1 cellular context compared by ENCODE assay signal in the genomic region with DNA sequence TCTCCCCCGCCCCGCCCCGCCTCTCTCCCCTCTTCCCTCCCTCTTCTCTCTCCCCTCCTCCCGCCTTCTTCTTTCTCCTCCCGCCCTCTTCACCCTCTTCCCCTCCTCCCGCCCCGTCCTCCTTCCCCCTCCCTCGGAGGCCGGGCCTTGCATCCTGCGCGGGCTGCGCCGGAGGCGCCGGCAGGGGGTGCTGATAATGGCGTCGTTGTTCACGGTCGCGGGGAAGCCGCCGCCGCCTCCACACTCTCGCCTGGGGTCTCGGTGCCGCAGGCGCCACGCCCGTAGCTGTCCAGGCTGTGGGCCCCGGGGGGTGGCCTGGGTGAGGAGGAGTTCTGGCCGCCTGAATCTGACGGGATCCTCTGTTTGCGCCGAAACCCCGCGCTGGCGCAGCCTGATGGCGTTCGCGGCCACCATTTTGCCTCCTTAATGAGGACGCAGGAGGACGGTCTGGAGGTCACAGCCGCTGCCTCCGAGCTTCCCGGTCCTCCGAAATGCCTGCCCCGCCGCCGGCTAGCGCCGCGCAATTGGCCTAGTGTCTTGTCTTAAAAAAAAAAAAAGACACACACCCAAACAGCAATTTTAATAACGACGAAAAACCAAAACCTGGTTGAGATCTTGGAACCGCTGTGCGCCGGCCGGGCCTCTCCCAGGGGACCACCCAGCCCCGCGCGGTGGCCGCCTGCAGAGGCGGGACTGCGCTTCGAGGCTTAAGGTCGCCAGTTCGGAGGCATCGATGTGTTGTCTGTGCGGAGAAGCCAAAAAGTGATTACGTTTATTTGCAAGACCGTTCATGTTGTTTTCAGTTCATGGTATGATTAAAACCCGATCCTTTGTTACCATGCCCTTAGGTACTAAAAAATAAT.
A peak's percentile ranks its signal among the peaks of the same experiment; 100 is the strongest.
TF ChIP-seq lines count a peak whose summit lies in the region.

No MANE protein-coding gene starts in this region.

TF ChIP-seq in GM23338, 12 proteins besides CTCF, POLR2A, EP300 and RAD21 (continued from another document):
- TF ChIP-seq POLR2AphosphoS5 (IDR thresholded peaks at IDR 0.05; ENCODE audit: low read depth) (peak; percentile 71; the same call in 1 of the 2 replicates), CREB1 (CRISPR knock-in tag; IDR thresholded peaks at IDR 0.05; ENCODE audit: low read depth) (peak; percentile 96)
- TF ChIP-seq, protein P1, sequence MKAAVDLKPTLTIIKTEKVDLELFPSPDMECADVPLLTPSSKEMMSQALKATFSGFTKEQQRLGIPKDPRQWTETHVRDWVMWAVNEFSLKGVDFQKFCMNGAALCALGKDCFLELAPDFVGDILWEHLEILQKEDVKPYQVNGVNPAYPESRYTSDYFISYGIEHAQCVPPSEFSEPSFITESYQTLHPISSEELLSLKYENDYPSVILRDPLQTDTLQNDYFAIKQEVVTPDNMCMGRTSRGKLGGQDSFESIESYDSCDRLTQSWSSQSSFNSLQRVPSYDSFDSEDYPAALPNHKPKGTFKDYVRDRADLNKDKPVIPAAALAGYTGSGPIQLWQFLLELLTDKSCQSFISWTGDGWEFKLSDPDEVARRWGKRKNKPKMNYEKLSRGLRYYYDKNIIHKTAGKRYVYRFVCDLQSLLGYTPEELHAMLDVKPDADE (IDR thresholded peaks at IDR 0.05), result peak; percentile 45; the same call in 1 of the 2 replicates
